In the genomic region with DNA sequence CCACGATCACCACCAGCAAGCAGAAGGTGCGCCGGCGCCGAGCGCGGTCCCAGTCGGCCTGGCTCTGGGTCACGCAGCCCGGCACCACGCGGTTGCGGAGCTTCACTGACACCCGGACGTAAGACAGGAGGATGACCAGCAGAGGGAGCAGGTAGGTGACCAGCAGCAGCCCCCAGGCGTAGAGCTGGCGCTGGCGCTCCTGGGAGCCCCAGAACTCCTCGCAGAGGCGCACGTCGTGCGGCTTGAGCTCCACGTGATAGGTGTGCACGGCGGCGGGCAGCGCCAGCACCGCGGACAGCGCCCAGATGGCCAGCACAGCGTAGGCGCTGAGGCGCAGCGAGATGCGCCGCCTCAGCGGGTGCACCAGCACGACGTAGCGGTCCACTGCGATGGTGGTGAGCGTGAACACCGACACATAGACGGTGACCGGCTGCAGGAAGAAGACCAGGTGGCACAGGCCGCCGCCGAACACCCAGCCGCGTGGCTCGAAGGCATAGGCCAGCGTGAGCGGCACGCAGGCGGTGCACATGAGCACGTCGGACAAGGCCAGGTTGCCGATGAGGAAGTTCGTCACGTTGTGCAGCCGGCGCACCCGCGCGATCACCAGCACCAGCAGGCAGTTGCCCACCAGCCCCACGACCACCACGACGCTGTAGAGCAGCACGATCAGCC, we compare ENCODE assay signal across 1 cellular context.
TF ChIP-seq lines count a peak whose summit lies in the region.

No MANE protein-coding gene starts in this region.

TF ChIP-seq in WTC11, 78 proteins besides CTCF, POLR2A, EP300 and RAD21 (continued from another document and continues in another):
- TF ChIP-seq ATF1 (CRISPR knock-in tag; IDR thresholded peaks at IDR 0.05): peak; percentile 98; the same call in 1 of the 2 replicates
- peak; percentile 94; the same call in 1 of the 2 replicates for TF ChIP-seq IRF2 (CRISPR knock-in tag; IDR thresholded peaks at IDR 0.05; ENCODE audit: borderline replicate concordance, low read depth)
- peak; percentile 99 for TF ChIP-seq JUN (CRISPR knock-in tag; IDR thresholded peaks at IDR 0.05)
- TF ChIP-seq ZNF138 (CRISPR knock-in tag; conservative IDR thresholded peaks at IDR 0.05): peak; percentile 98
- TF ChIP-seq TEAD1 (CRISPR knock-in tag; IDR thresholded peaks at IDR 0.05): peak; percentile 100
- TF ChIP-seq, protein P1, sequence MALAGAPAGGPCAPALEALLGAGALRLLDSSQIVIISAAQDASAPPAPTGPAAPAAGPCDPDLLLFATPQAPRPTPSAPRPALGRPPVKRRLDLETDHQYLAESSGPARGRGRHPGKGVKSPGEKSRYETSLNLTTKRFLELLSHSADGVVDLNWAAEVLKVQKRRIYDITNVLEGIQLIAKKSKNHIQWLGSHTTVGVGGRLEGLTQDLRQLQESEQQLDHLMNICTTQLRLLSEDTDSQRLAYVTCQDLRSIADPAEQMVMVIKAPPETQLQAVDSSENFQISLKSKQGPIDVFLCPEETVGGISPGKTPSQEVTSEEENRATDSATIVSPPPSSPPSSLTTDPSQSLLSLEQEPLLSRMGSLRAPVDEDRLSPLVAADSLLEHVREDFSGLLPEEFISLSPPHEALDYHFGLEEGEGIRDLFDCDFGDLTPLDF (CRISPR knock-in tag; IDR thresholded peaks at IDR 0.05): peak; percentile 99
- TF ChIP-seq, protein P2, sequence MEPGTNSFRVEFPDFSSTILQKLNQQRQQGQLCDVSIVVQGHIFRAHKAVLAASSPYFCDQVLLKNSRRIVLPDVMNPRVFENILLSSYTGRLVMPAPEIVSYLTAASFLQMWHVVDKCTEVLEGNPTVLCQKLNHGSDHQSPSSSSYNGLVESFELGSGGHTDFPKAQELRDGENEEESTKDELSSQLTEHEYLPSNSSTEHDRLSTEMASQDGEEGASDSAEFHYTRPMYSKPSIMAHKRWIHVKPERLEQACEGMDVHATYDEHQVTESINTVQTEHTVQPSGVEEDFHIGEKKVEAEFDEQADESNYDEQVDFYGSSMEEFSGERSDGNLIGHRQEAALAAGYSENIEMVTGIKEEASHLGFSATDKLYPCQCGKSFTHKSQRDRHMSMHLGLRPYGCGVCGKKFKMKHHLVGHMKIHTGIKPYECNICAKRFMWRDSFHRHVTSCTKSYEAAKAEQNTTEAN (CRISPR knock-in tag; IDR thresholded peaks at IDR 0.05): peak; percentile 99
- TF ChIP-seq MXD4 (CRISPR knock-in tag; IDR thresholded peaks at IDR 0.05; ENCODE audit: borderline replicate concordance): no peak
- TF ChIP-seq EMX1 (CRISPR knock-in tag; IDR thresholded peaks at IDR 0.05): 0 out of 2 replicates have a peak, but pooled peaks have one; percentile 75
- no peak for TF ChIP-seq GRHL2 (CRISPR knock-in tag; IDR thresholded peaks at IDR 0.05; ENCODE audit: insufficient replicate concordance, severe bottlenecking)
- peak; percentile 99 for TF ChIP-seq CBFB (CRISPR knock-in tag; IDR thresholded peaks at IDR 0.05; ENCODE audit: low read depth)
- TF ChIP-seq FOXP1 (CRISPR knock-in tag; IDR thresholded peaks at IDR 0.05; ENCODE audit: borderline replicate concordance): peak; percentile 100
- TF ChIP-seq ZNF263 (CRISPR knock-in tag; IDR thresholded peaks at IDR 0.05; ENCODE audit: low read depth): peak; percentile 80
- TF ChIP-seq, protein P3, sequence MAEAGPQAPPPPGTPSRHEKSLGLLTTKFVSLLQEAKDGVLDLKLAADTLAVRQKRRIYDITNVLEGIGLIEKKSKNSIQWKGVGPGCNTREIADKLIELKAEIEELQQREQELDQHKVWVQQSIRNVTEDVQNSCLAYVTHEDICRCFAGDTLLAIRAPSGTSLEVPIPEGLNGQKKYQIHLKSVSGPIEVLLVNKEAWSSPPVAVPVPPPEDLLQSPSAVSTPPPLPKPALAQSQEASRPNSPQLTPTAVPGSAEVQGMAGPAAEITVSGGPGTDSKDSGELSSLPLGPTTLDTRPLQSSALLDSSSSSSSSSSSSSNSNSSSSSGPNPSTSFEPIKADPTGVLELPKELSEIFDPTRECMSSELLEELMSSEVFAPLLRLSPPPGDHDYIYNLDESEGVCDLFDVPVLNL (CRISPR knock-in tag; IDR thresholded peaks at IDR 0.05; ENCODE audit: borderline replicate concordance, low read depth): peak; percentile 97
- TF ChIP-seq, protein P4, sequence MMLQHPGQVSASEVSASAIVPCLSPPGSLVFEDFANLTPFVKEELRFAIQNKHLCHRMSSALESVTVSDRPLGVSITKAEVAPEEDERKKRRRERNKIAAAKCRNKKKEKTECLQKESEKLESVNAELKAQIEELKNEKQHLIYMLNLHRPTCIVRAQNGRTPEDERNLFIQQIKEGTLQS (CRISPR knock-in tag; conservative IDR thresholded peaks at IDR 0.05): peak; percentile 92
- TF ChIP-seq, protein P5, sequence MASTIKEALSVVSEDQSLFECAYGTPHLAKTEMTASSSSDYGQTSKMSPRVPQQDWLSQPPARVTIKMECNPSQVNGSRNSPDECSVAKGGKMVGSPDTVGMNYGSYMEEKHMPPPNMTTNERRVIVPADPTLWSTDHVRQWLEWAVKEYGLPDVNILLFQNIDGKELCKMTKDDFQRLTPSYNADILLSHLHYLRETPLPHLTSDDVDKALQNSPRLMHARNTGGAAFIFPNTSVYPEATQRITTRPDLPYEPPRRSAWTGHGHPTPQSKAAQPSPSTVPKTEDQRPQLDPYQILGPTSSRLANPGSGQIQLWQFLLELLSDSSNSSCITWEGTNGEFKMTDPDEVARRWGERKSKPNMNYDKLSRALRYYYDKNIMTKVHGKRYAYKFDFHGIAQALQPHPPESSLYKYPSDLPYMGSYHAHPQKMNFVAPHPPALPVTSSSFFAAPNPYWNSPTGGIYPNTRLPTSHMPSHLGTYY (CRISPR knock-in tag; IDR thresholded peaks at IDR 0.05): peak; percentile 66; the same call in 1 of the 2 replicates
- TF ChIP-seq, protein P6, sequence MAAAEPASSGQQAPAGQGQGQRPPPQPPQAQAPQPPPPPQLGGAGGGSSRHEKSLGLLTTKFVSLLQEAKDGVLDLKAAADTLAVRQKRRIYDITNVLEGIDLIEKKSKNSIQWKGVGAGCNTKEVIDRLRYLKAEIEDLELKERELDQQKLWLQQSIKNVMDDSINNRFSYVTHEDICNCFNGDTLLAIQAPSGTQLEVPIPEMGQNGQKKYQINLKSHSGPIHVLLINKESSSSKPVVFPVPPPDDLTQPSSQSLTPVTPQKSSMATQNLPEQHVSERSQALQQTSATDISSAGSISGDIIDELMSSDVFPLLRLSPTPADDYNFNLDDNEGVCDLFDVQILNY (CRISPR knock-in tag; IDR thresholded peaks at IDR 0.05): peak; percentile 98
- TF ChIP-seq, protein P7, sequence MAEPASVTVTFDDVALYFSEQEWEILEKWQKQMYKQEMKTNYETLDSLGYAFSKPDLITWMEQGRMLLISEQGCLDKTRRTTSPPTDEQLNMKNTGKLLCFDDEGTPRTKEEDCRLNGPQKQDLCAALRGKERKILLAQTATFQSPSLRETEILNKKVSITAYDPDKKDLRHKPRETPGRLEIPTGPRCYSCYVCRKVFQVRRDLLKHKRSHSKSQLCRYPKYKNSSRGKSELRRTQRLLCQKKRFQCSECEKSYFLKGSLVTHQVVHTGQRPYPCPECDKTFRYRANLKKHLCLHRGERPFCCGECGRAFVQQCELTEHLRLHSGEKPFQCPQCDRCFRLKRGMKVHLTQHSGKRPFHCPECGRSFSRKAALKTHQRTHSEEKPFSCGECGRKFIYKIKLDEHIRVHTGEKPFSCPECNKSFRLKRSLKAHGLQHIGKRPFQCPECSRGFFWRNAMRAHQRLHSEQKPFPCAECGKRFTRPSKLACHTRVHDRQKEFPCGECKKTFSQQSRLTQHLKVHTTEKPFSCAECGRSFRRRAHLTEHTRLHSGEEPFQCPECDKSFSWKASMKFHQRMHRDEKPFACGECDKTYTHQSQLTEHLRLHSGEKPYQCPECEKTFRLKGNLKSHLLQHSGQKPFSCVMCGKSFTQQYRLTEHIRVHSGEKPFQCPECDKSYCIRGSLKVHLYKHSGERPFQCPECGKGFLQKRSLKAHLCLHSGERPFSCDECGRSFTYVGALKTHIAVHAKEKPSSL (CRISPR knock-in tag; conservative IDR thresholded peaks at IDR 0.05): no peak
- TF ChIP-seq, protein P8, sequence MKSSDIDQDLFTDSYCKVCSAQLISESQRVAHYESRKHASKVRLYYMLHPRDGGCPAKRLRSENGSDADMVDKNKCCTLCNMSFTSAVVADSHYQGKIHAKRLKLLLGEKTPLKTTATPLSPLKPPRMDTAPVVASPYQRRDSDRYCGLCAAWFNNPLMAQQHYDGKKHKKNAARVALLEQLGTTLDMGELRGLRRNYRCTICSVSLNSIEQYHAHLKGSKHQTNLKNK (CRISPR knock-in tag; IDR thresholded peaks at IDR 0.05): no peak
- TF ChIP-seq ZNF232 (CRISPR knock-in tag; IDR thresholded peaks at IDR 0.05): peak; percentile 100
- TF ChIP-seq TP53 (CRISPR knock-in tag; IDR thresholded peaks at IDR 0.05): peak; percentile 99
- peak; percentile 52; the same call in 1 of the 2 replicates for TF ChIP-seq NFATC4 (CRISPR knock-in tag; IDR thresholded peaks at IDR 0.05)
- TF ChIP-seq, protein P9, sequence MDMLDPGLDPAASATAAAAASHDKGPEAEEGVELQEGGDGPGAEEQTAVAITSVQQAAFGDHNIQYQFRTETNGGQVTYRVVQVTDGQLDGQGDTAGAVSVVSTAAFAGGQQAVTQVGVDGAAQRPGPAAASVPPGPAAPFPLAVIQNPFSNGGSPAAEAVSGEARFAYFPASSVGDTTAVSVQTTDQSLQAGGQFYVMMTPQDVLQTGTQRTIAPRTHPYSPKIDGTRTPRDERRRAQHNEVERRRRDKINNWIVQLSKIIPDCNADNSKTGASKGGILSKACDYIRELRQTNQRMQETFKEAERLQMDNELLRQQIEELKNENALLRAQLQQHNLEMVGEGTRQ (CRISPR knock-in tag; IDR thresholded peaks at IDR 0.05): peak; percentile 94
- TF ChIP-seq, protein P10, sequence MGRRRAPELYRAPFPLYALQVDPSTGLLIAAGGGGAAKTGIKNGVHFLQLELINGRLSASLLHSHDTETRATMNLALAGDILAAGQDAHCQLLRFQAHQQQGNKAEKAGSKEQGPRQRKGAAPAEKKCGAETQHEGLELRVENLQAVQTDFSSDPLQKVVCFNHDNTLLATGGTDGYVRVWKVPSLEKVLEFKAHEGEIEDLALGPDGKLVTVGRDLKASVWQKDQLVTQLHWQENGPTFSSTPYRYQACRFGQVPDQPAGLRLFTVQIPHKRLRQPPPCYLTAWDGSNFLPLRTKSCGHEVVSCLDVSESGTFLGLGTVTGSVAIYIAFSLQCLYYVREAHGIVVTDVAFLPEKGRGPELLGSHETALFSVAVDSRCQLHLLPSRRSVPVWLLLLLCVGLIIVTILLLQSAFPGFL (CRISPR knock-in tag; IDR thresholded peaks at IDR 0.05; ENCODE audit: borderline replicate concordance): peak; percentile 95; the same call in 1 of the 2 replicates
- peak; percentile 99 for TF ChIP-seq TEAD4 (CRISPR knock-in tag; IDR thresholded peaks at IDR 0.05)
- peak; percentile 64; the same call in 1 of the 2 replicates for TF ChIP-seq PRRX2 (CRISPR knock-in tag; IDR thresholded peaks at IDR 0.05)
- TF ChIP-seq MYBL2 (CRISPR knock-in tag; IDR thresholded peaks at IDR 0.05): peak; percentile 99
- TF ChIP-seq GTF2I (CRISPR knock-in tag; conservative IDR thresholded peaks at IDR 0.05): no peak
- no peak for TF ChIP-seq RORB (CRISPR knock-in tag; IDR thresholded peaks at IDR 0.05)
- no peak for TF ChIP-seq FOXJ3 (CRISPR knock-in tag; IDR thresholded peaks at IDR 0.05; ENCODE audit: borderline replicate concordance)
- peak; percentile 100 for TF ChIP-seq SMAD3 (CRISPR knock-in tag; IDR thresholded peaks at IDR 0.05; ENCODE audit: borderline replicate concordance)
- TF ChIP-seq CREM (CRISPR knock-in tag; IDR thresholded peaks at IDR 0.05): peak; percentile 92
- peak; percentile 100 for TF ChIP-seq FOXK1 (CRISPR knock-in tag; IDR thresholded peaks at IDR 0.05)
- TF ChIP-seq, protein P11, sequence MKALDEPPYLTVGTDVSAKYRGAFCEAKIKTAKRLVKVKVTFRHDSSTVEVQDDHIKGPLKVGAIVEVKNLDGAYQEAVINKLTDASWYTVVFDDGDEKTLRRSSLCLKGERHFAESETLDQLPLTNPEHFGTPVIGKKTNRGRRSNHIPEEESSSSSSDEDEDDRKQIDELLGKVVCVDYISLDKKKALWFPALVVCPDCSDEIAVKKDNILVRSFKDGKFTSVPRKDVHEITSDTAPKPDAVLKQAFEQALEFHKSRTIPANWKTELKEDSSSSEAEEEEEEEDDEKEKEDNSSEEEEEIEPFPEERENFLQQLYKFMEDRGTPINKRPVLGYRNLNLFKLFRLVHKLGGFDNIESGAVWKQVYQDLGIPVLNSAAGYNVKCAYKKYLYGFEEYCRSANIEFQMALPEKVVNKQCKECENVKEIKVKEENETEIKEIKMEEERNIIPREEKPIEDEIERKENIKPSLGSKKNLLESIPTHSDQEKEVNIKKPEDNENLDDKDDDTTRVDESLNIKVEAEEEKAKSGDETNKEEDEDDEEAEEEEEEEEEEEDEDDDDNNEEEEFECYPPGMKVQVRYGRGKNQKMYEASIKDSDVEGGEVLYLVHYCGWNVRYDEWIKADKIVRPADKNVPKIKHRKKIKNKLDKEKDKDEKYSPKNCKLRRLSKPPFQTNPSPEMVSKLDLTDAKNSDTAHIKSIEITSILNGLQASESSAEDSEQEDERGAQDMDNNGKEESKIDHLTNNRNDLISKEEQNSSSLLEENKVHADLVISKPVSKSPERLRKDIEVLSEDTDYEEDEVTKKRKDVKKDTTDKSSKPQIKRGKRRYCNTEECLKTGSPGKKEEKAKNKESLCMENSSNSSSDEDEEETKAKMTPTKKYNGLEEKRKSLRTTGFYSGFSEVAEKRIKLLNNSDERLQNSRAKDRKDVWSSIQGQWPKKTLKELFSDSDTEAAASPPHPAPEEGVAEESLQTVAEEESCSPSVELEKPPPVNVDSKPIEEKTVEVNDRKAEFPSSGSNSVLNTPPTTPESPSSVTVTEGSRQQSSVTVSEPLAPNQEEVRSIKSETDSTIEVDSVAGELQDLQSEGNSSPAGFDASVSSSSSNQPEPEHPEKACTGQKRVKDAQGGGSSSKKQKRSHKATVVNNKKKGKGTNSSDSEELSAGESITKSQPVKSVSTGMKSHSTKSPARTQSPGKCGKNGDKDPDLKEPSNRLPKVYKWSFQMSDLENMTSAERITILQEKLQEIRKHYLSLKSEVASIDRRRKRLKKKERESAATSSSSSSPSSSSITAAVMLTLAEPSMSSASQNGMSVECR (CRISPR knock-in tag; IDR thresholded peaks at IDR 0.05; ENCODE audit: borderline replicate concordance): peak; percentile 100
- no peak for TF ChIP-seq SOX15 (CRISPR knock-in tag; IDR thresholded peaks at IDR 0.05)
- peak; percentile 99 for TF ChIP-seq ZNF219 (CRISPR knock-in tag; IDR thresholded peaks at IDR 0.05; ENCODE audit: borderline replicate concordance)
- peak; percentile 99 for TF ChIP-seq ESRRA (CRISPR knock-in tag; IDR thresholded peaks at IDR 0.05; ENCODE audit: borderline replicate concordance)
- TF ChIP-seq, protein P12, sequence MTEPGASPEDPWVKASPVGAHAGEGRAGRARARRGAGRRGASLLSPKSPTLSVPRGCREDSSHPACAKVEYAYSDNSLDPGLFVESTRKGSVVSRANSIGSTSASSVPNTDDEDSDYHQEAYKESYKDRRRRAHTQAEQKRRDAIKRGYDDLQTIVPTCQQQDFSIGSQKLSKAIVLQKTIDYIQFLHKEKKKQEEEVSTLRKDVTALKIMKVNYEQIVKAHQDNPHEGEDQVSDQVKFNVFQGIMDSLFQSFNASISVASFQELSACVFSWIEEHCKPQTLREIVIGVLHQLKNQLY (CRISPR knock-in tag; IDR thresholded peaks at IDR 0.05): peak; percentile 99
- TF ChIP-seq OVOL2 (CRISPR knock-in tag; IDR thresholded peaks at IDR 0.05; ENCODE audit: borderline replicate concordance): no peak
- peak; percentile 98 for TF ChIP-seq RELA (CRISPR knock-in tag; IDR thresholded peaks at IDR 0.05; ENCODE audit: borderline replicate concordance)
- peak; percentile 98 for TF ChIP-seq SP1 (CRISPR knock-in tag; conservative IDR thresholded peaks at IDR 0.05)
- peak; percentile 99 for TF ChIP-seq TCF7 (CRISPR knock-in tag; IDR thresholded peaks at IDR 0.05; ENCODE audit: low read depth)
